23 cellular contexts compared by ENCODE assay signal in genomic region chr10:131211556-131211955, GRCh38.
"Had no signal": no experiment of that assay in that cellular context is flagged by ENCODE, and none has a peak within 500 bp of the region (broad histone marks: within the 10 kb centered on the region; RNA-seq: fewer than 3 reads in every experiment).

No MANE protein-coding gene starts in this region.

- H3K27ac Mint-ChIP-seq: activated naive CD4-positive, alpha-beta T cell treated with anti-CD3 and anti-CD28 coated beads for 36 hours; activated naive CD8-positive, alpha-beta T cell treated with anti-CD3 and anti-CD28 coated beads, Interleukin-2, amount 50 U/mL, for 24 hours; mesothelial cell of epicardium; natural killer cell treated with Interleukin-12 subunit alpha and Interleukin-12 subunit beta and Interleukin-15 and Interleukin-18, amount 100 ng/mL, for 72 hours; stimulated activated effector memory CD8-positive, alpha-beta T cell treated with anti-CD3 and anti-CD28 coated beads, Interleukin-12 subunit alpha, Interleukin-12 subunit beta, amount 100 ng/mL, for 72 hours had no signal

- H3K4me1 Mint-ChIP-seq: activated naive CD8-positive, alpha-beta T cell treated with anti-CD3 and anti-CD28 coated beads, Interleukin-2, amount 50 U/mL, for 24 hours; central memory CD8-positive, alpha-beta T cell; mesothelial cell of epicardium; stimulated activated effector memory CD8-positive, alpha-beta T cell treated with anti-CD3 and anti-CD28 coated beads, Interleukin-12 subunit alpha, Interleukin-12 subunit beta, amount 100 ng/mL, for 72 hours had no signal

- H3K36me3 ChIP-seq: brain microvascular endothelial cell, esophagus squamous epithelium, heart right ventricle, lower lobe of right lung, neutrophil, pancreas, sigmoid colon, thoracic aorta had no signal

- H3K4me3 Mint-ChIP-seq: activated naive CD4-positive, alpha-beta T cell treated with anti-CD3 and anti-CD28 coated beads for 36 hours; activated naive CD8-positive, alpha-beta T cell treated with anti-CD3 and anti-CD28 coated beads, Interleukin-2, amount 50 U/mL, for 24 hours; central memory CD8-positive, alpha-beta T cell; mesothelial cell of epicardium; natural killer cell treated with Interleukin-12 subunit alpha and Interleukin-12 subunit beta and Interleukin-15 and Interleukin-18, amount 100 ng/mL, for 72 hours; stimulated activated effector memory CD8-positive, alpha-beta T cell treated with anti-CD3 and anti-CD28 coated beads, Interleukin-12 subunit alpha, Interleukin-12 subunit beta, amount 100 ng/mL, for 72 hours had no signal

- ATAC-seq: activated naive CD8-positive, alpha-beta T cell treated with anti-CD3 and anti-CD28 coated beads, Interleukin-2, amount 50 U/mL, for 24 hours; heart right ventricle; left colon; lower lobe of right lung; natural killer cell treated with Interleukin-12 subunit alpha and Interleukin-12 subunit beta and Interleukin-15 and Interleukin-18, amount 100 ng/mL, for 72 hours; pancreas; stimulated activated effector memory CD8-positive, alpha-beta T cell treated with anti-CD3 and anti-CD28 coated beads, Interleukin-12 subunit alpha, Interleukin-12 subunit beta, amount 100 ng/mL, for 72 hours had no signal

- H3K4me1 ChIP-seq: esophagus squamous epithelium, heart right ventricle, lower lobe of right lung, pancreas, sigmoid colon had no signal

- H3K27me3 ChIP-seq: brain microvascular endothelial cell, esophagus squamous epithelium, neutrophil, pancreas, sigmoid colon had no signal

- H3K9me3 ChIP-seq: esophagus squamous epithelium, heart right ventricle, lower lobe of right lung, neutrophil, pancreas, sigmoid colon, thoracic aorta had no signal

- H3K36me3 Mint-ChIP-seq: mesothelial cell of epicardium; natural killer cell treated with Interleukin-12 subunit alpha and Interleukin-12 subunit beta and Interleukin-15 and Interleukin-18, amount 100 ng/mL, for 72 hours; stimulated activated effector memory CD8-positive, alpha-beta T cell treated with anti-CD3 and anti-CD28 coated beads, Interleukin-12 subunit alpha, Interleukin-12 subunit beta, amount 100 ng/mL, for 72 hours had no signal

- H3K4me3 ChIP-seq: esophagus squamous epithelium, heart right ventricle, lower lobe of right lung, pancreas, sigmoid colon, thoracic aorta had no signal

- H3K9me3 Mint-ChIP-seq: activated naive CD4-positive, alpha-beta T cell treated with anti-CD3 and anti-CD28 coated beads for 36 hours; activated naive CD8-positive, alpha-beta T cell treated with anti-CD3 and anti-CD28 coated beads, Interleukin-2, amount 50 U/mL, for 24 hours; central memory CD8-positive, alpha-beta T cell; mesothelial cell of epicardium; natural killer cell treated with Interleukin-12 subunit alpha and Interleukin-12 subunit beta and Interleukin-15 and Interleukin-18, amount 100 ng/mL, for 72 hours; stimulated activated effector memory CD8-positive, alpha-beta T cell treated with anti-CD3 and anti-CD28 coated beads, Interleukin-12 subunit alpha, Interleukin-12 subunit beta, amount 100 ng/mL, for 72 hours had no signal

- H3K27ac ChIP-seq: brain microvascular endothelial cell, esophagus squamous epithelium, heart right ventricle, lower lobe of right lung, neutrophil, pancreas, sigmoid colon, thoracic aorta, VCaP had no signal

- H3K27me3 Mint-ChIP-seq: activated naive CD8-positive, alpha-beta T cell treated with anti-CD3 and anti-CD28 coated beads, Interleukin-2, amount 50 U/mL, for 24 hours; central memory CD8-positive, alpha-beta T cell; natural killer cell treated with Interleukin-12 subunit alpha and Interleukin-12 subunit beta and Interleukin-15 and Interleukin-18, amount 100 ng/mL, for 72 hours had no signal

- DNase-seq: activated CD4-positive, CD25-positive, alpha-beta regulatory T cell treated with anti-CD3 and anti-CD28 coated beads, Interleukin-2, amount 50 U/mL, for 72 hours; activated naive CD4-positive, alpha-beta T cell treated with anti-CD3 and anti-CD28 coated beads for 36 hours; activated naive CD8-positive, alpha-beta T cell treated with anti-CD3 and anti-CD28 coated beads, Interleukin-2, amount 50 U/mL, for 24 hours; anterior cingulate cortex; brain microvascular endothelial cell; effector CD8-positive, alpha-beta T cell; esophagus squamous epithelium; heart right ventricle; lower lobe of right lung; pancreas; sigmoid colon; stimulated activated CD4-positive, alpha-beta T cell treated with anti-CD3 and anti-CD28 coated beads, Interleukin-4, amount 100 ng/mL, for 24 hours; SW 1271; T-helper 2 cell had no signal

- FAIRE-seq: endothelial cell of umbilical vein, pancreas had no signal
